Comparison of ENCODE assay signal across 1 cellular context in genomic region chr11:70270104-70270876, GRCh38.
TF ChIP-seq lines count a peak whose summit lies in the region.

Gene PPFIA1, plus strand, starts transcription at chr11:70270690. Its CDS starts 1,483 bp downstream, at chr11:70272173.

TF ChIP-seq in HepG2, 621 proteins besides CTCF, POLR2A, EP300 and RAD21 (continued from another document and continues in another):
- no peak for TF ChIP-seq ZNF512 (CRISPR knock-in tag; IDR thresholded peaks at IDR 0.05)
- TF ChIP-seq ZSCAN22 (CRISPR knock-in tag; IDR thresholded peaks at IDR 0.05) = no peak
- TF ChIP-seq, protein P1, sequence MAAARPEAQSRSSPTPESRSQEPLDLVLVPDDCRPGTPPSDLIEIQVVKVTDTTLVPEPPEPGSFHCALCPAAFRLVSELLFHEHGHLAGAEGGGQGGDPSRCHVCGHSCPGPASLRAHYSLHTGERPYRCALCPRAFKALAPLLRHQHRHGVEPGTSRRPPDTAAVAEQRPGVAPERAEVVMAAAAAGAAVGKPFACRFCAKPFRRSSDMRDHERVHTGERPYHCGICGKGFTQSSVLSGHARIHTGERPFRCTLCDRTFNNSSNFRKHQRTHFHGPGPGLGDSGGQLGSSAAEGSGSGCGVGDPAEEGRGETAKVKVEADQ (CRISPR knock-in tag; IDR thresholded peaks at IDR 0.05; ENCODE audit: borderline replicate concordance) = peak; percentile 70; the same call in 1 of the 2 replicates
- TF ChIP-seq TCF7 (IDR thresholded peaks at IDR 0.05; ENCODE audit: low read depth) = no peak
- no peak; the same call in none of the 2 replicates for TF ChIP-seq SALL2 (CRISPR knock-in tag; IDR thresholded peaks at IDR 0.05)
- TF ChIP-seq ZNF670 (CRISPR knock-in tag; IDR thresholded peaks at IDR 0.05; ENCODE audit: borderline replicate concordance) = no peak
- TF ChIP-seq HDAC1 (CRISPR knock-in tag; IDR thresholded peaks at IDR 0.05) = peak; percentile 74
- peak; percentile 66; the same call in 1 of the 2 replicates for TF ChIP-seq ZNF678 (CRISPR knock-in tag; IDR thresholded peaks at IDR 0.05)
- TF ChIP-seq ZNF674 (CRISPR knock-in tag; IDR thresholded peaks at IDR 0.05; ENCODE audit: low read depth) = no peak
- peak; percentile 91 for TF ChIP-seq NFYB (CRISPR knock-in tag; IDR thresholded peaks at IDR 0.05)
- TF ChIP-seq, protein P2, sequence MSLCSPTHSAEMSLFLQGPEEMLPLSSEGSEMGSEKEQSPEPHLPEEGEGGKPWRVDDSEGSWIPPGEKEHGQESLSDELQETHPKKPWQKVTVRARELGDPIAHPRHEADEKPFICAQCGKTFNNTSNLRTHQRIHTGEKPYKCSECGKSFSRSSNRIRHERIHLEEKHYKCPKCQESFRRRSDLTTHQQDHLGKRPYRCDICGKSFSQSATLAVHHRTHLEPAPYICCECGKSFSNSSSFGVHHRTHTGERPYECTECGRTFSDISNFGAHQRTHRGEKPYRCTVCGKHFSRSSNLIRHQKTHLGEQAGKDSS (CRISPR knock-in tag; IDR thresholded peaks at IDR 0.05; ENCODE audit: borderline replicate concordance, low read depth) = no peak
- no peak for TF ChIP-seq ZC3H4 (CRISPR knock-in tag; IDR thresholded peaks at IDR 0.05; ENCODE audit: borderline replicate concordance)
- TF ChIP-seq ETV5 (CRISPR knock-in tag; IDR thresholded peaks at IDR 0.05; ENCODE audit: borderline replicate concordance) = 0 out of 2 replicates have a peak, but pooled peaks have one; percentile 15
- TF ChIP-seq NFKBIZ (CRISPR knock-in tag; IDR thresholded peaks at IDR 0.05) = no peak
- no peak for TF ChIP-seq ZBTB21 (CRISPR knock-in tag; IDR thresholded peaks at IDR 0.05)
- TF ChIP-seq ZBTB7A (CRISPR knock-in tag; IDR thresholded peaks at IDR 0.05) = no peak
- no peak for TF ChIP-seq BHLHE40 (IDR thresholded peaks at IDR 0.05; ENCODE audit: low read length)
- TF ChIP-seq, protein P3, sequence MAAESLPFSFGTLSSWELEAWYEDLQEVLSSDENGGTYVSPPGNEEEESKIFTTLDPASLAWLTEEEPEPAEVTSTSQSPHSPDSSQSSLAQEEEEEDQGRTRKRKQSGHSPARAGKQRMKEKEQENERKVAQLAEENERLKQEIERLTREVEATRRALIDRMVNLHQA (CRISPR knock-in tag; IDR thresholded peaks at IDR 0.05) = no peak
- TF ChIP-seq, protein P4, sequence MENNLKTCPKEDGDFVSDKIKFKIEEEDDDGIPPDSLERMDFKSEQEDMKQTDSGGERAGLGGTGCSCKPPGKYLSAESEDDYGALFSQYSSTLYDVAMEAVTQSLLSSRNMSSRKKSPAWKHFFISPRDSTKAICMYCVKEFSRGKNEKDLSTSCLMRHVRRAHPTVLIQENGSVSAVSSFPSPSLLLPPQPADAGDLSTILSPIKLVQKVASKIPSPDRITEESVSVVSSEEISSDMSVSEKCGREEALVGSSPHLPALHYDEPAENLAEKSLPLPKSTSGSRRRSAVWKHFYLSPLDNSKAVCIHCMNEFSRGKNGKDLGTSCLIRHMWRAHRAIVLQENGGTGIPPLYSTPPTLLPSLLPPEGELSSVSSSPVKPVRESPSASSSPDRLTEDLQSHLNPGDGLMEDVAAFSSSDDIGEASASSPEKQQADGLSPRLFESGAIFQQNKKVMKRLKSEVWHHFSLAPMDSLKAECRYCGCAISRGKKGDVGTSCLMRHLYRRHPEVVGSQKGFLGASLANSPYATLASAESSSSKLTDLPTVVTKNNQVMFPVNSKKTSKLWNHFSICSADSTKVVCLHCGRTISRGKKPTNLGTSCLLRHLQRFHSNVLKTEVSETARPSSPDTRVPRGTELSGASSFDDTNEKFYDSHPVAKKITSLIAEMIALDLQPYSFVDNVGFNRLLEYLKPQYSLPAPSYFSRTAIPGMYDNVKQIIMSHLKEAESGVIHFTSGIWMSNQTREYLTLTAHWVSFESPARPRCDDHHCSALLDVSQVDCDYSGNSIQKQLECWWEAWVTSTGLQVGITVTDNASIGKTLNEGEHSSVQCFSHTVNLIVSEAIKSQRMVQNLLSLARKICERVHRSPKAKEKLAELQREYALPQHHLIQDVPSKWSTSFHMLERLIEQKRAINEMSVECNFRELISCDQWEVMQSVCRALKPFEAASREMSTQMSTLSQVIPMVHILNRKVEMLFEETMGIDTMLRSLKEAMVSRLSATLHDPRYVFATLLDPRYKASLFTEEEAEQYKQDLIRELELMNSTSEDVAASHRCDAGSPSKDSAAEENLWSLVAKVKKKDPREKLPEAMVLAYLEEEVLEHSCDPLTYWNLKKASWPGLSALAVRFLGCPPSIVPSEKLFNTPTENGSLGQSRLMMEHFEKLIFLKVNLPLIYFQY (CRISPR knock-in tag; IDR thresholded peaks at IDR 0.05; ENCODE audit: borderline replicate concordance) = no peak
- TF ChIP-seq ZBTB8A (CRISPR knock-in tag; IDR thresholded peaks at IDR 0.05; ENCODE audit: borderline replicate concordance, low read depth) = 0 out of 2 replicates have a peak, but pooled peaks have one; percentile 53
- TF ChIP-seq SP4 (CRISPR knock-in tag; IDR thresholded peaks at IDR 0.05) = peak; percentile 98
- no peak for TF ChIP-seq ZNF251 (CRISPR knock-in tag; IDR thresholded peaks at IDR 0.05)
- TF ChIP-seq FOXM1 (CRISPR knock-in tag; IDR thresholded peaks at IDR 0.05) = 0 out of 2 replicates have a peak, but pooled peaks have one; percentile 10
- TF ChIP-seq TERF1 (CRISPR knock-in tag; IDR thresholded peaks at IDR 0.05) = no peak
- TF ChIP-seq AGO2 (optimal IDR thresholded peaks at IDR 0.05; ENCODE audit: low read depth, low read length) = peak; percentile 18
- TF ChIP-seq POGK (CRISPR knock-in tag; conservative IDR thresholded peaks at IDR 0.05) = no peak
- TF ChIP-seq TBX3 (IDR thresholded peaks at IDR 0.05; ENCODE audit: borderline replicate concordance) = no peak
- TF ChIP-seq KLF15 (CRISPR knock-in tag; IDR thresholded peaks at IDR 0.05; ENCODE audit: borderline replicate concordance) = no peak
- no peak for TF ChIP-seq GPBP1L1 (CRISPR knock-in tag; IDR thresholded peaks at IDR 0.05)
- peak; percentile 58; the same call in 1 of the 2 replicates for TF ChIP-seq ZNF224 (CRISPR knock-in tag; IDR thresholded peaks at IDR 0.05)
- no peak for TF ChIP-seq SMAD3 (CRISPR knock-in tag; IDR thresholded peaks at IDR 0.05)
- TF ChIP-seq MAF1 (CRISPR knock-in tag; IDR thresholded peaks at IDR 0.05; ENCODE audit: borderline replicate concordance) = no peak
- peak; percentile 21; the same call in 1 of the 2 replicates for TF ChIP-seq CHD2 (IDR thresholded peaks at IDR 0.05; ENCODE audit: low read depth, low read length)
- TF ChIP-seq ARHGAP35 (CRISPR knock-in tag; IDR thresholded peaks at IDR 0.05; ENCODE audit: borderline replicate concordance) = no peak
- no peak for TF ChIP-seq ZNF296 (CRISPR knock-in tag; conservative IDR thresholded peaks at IDR 0.05)
- TF ChIP-seq ISL2 (CRISPR knock-in tag; IDR thresholded peaks at IDR 0.05) = peak; percentile 56
- no peak for TF ChIP-seq DMTF1 (CRISPR knock-in tag; IDR thresholded peaks at IDR 0.05)
- TF ChIP-seq ZBTB26 (CRISPR knock-in tag; IDR thresholded peaks at IDR 0.05; ENCODE audit: borderline replicate concordance) = no peak
- TF ChIP-seq ZFAT (CRISPR knock-in tag; conservative IDR thresholded peaks at IDR 0.05) = no peak
- no peak for TF ChIP-seq SRF (IDR thresholded peaks at IDR 0.05; ENCODE audit: low read depth, low read length)
- TF ChIP-seq SRY (CRISPR knock-in tag; IDR thresholded peaks at IDR 0.05) = no peak
- no peak for TF ChIP-seq SNAPC4 (CRISPR knock-in tag; IDR thresholded peaks at IDR 0.05)
